In genomic region chr6:40720375-40720748, GRCh38 we compare ENCODE assay signal across 1 cellular context.
TF ChIP-seq lines count a peak whose summit lies in the region.

No MANE protein-coding gene starts in this region.

TF ChIP-seq in GM23338, 12 proteins besides CTCF, POLR2A, EP300 and RAD21 (continued from another document):
- no peak for TF ChIP-seq REST (IDR thresholded peaks at IDR 0.05; ENCODE audit: unreplicated experiment)
- no peak for TF ChIP-seq ETS1 (IDR thresholded peaks at IDR 0.05)
- no peak for TF ChIP-seq STAT1 (IDR thresholded peaks at IDR 0.05; ENCODE audit: unreplicated experiment)
- no peak for TF ChIP-seq EZH2phosphoT487 (IDR thresholded peaks at IDR 0.05; ENCODE audit: unreplicated experiment)
- TF ChIP-seq ZNF462 (CRISPR knock-in tag; IDR thresholded peaks at IDR 0.05) = no peak
- TF ChIP-seq CREB1 (CRISPR knock-in tag; IDR thresholded peaks at IDR 0.05; ENCODE audit: low read depth) = no peak
